In genomic region chr2:26011990-26012856, GRCh38 we compare ENCODE assay signal across 8 cellular contexts. TPM values are rescaled to one million over a fixed set of nuclear protein-coding genes. Genes with fewer than 3 reads are reported as not detected.
DNase-seq lines count a peak whose midpoint lies in the region; ATAC-seq, FAIRE-seq and TF ChIP-seq lines count a peak whose summit lies in the region.

No MANE protein-coding gene starts in this region.

- H3K79me2 ChIP-seq in H1 (ENCODE audit: control insufficient read depth in 1 of 2, insufficient read depth in 2 of 2, low read length in 2 of 2) (no peaks in the 10 kb centered on the region), neural progenitor cell (ENCODE audit: low read depth) (no peaks in the 10 kb centered on the region)

- FAIRE-seq in H1 (lab: Jason Lieb, UNC) = no peak

- H3K23ac ChIP-seq in H1 (ENCODE audit: insufficient read length) = no peak overlapping the region

- H3K27ac ChIP-seq in H1 (ENCODE audit: low read depth, low read length) (no peak overlapping the region; the same call in 1 of the 2 replicates), neural progenitor cell (peak overlapping the region; percentile 75)
- H3K27ac ChIP-seq in CD4-positive, alpha-beta T cell (ENCODE audit: low read depth, low read length) = no peak overlapping the region

- no peak overlapping the region for H2BK20ac ChIP-seq in H1 (ENCODE audit: low read length)

- H3K4ac ChIP-seq in H1 (replicated peaks; ENCODE audit: insufficient read length, low read depth, low read length) = no peak overlapping the region

- no peak overlapping the region for H2BK15ac ChIP-seq in H1 (ENCODE audit: low read length)

- no peak overlapping the region for H4K8ac ChIP-seq in H1 (ENCODE audit: extremely low read depth, insufficient read depth, low read length)

- H4K5ac ChIP-seq in H1 (ENCODE audit: insufficient read length, low read depth, low read length) = no peak overlapping the region

- peak overlapping the region; percentile 72 for H3K27ac Mint-ChIP-seq in neural progenitor cell
- H3K27ac Mint-ChIP-seq in CD4-positive, alpha-beta T cell = no peak overlapping the region

- no peaks in the 10 kb centered on the region for H3K79me1 ChIP-seq in H1 (ENCODE audit: low read depth, low read length)

- H2AFZ ChIP-seq in H1 (ENCODE audit: low read length) (peak overlapping the region; percentile 91), neural progenitor cell (replicated peaks) (no peak overlapping the region)

- CTCF ChIA-PET in H1 (lab: Charles Lee; ENCODE audit: partially characterized antibody) = interaction anchor here (0.7 to 1.4 kb wide), 5 partner anchors 8 to 159 kb away, joined by 3 to 8 read pairs (median 3); no protein-coding TSS in a partner anchor
- CTCF ChIA-PET in CD4-positive, alpha-beta T cell (lab: Charles Lee) = no interaction called here

- H2BK120ac ChIP-seq in H1 (replicated peaks; ENCODE audit: low read depth, low read length) = no peak overlapping the region

- H3K36me3 Mint-ChIP-seq in neural progenitor cell = no peaks in the 10 kb centered on the region
- no peaks in the 10 kb centered on the region for H3K36me3 Mint-ChIP-seq in CD4-positive, alpha-beta T cell (ENCODE audit: low read depth)

- no peak for ATAC-seq in HG02642 (IDR thresholded peaks at IDR 0.05; ENCODE audit: poor library complexity, unreplicated experiment)
- ATAC-seq in CD4-positive, alpha-beta T cell (ENCODE audit: poor library complexity) = no peak
- ATAC-seq in GM18517 (IDR thresholded peaks at IDR 0.05; ENCODE audit: unreplicated experiment) = no peak

- no peak for TF ChIP-seq POLR2A in H1 (IDR thresholded peaks at IDR 0.05; ENCODE audit: control extremely low read depth in 1 of 2, low read depth in 2 of 2, low read length in 2 of 2)

- no peak overlapping the region for H2AK5ac ChIP-seq in H1 (ENCODE audit: low read depth, low read length)

- H3K4me3 ChIP-seq in H1 (ENCODE audit: extremely low read depth in 1 of 4, insufficient read depth in 2 of 4, low read depth in 3 of 4, low read length in 4 of 4) (no peak overlapping the region), neural progenitor cell (peak overlapping the region; percentile 22)

- peak overlapping the region in 1 of 2 experiments; percentile 10; a peak in 2 of 4 replicates for H3K4me2 ChIP-seq in H1 (ENCODE audit: insufficient read depth in 1 of 2, low read depth in 2 of 2, low read length in 2 of 2)
- H3K4me2 ChIP-seq in neural progenitor cell = peak overlapping the region; percentile 65

- H3F3A ChIP-seq in neural progenitor cell (ENCODE audit: low read depth) = peaks cover 24% of the 10 kb centered on the region

- H3K9me3 Mint-ChIP-seq in neural progenitor cell = peaks cover 4% of the 10 kb centered on the region
- H3K9me3 Mint-ChIP-seq in CD4-positive, alpha-beta T cell = no peaks in the 10 kb centered on the region

- H2BK12ac ChIP-seq in H1 (ENCODE audit: low read depth, low read length) = peak overlapping the region; percentile 62; the same call in 1 of the 2 replicates

- H3K9ac ChIP-seq in H1 (replicated peaks in 1 of 4; ENCODE audit: extremely low read depth in 1 of 4, low read depth in 3 of 4, low read length in 3 of 4) (no peak overlapping the region; a peak in 1 of 7 replicates), neural progenitor cell (no peak overlapping the region)

- H3K27me3 ChIP-seq in H1 (replicated peaks in 1 of 4; ENCODE audit: control insufficient read depth in 3 of 4, extremely low read depth in 1 of 4, insufficient read depth in 3 of 4, low read length in 3 of 4) = no peaks in the 10 kb centered on the region
- H3K27me3 ChIP-seq in neural progenitor cell = no peaks in the 10 kb centered on the region
- H3K27me3 ChIP-seq in CD4-positive, alpha-beta T cell (ENCODE audit: control insufficient read depth, insufficient read depth, low read length) = no peaks in the 10 kb centered on the region

- H3K4me1 ChIP-seq in H1 (replicated peaks in 1 of 4; ENCODE audit: control insufficient read depth in 3 of 4, insufficient read depth in 4 of 4, low read length in 3 of 4) (peaks cover 3 to 8% (median 4%) of the 10 kb centered on the region in 4 experiments; a peak in 4 of 7 replicates), neural progenitor cell (peaks cover 20% of the 10 kb centered on the region)

- H3K27me3 Mint-ChIP-seq in neural progenitor cell (ENCODE audit: insufficient read depth, low read depth) = peaks cover 2% of the 10 kb centered on the region
- H3K27me3 Mint-ChIP-seq in CD4-positive, alpha-beta T cell = no peaks in the 10 kb centered on the region

- peak; percentile 96 for DNase-seq in DMS53 (lab: John Stamatoyannopoulos, UW)
- DNase-seq in NCI-H524 (lab: John Stamatoyannopoulos, UW) = peak; percentile 80 to 95
- DNase-seq in H1 (ENCODE audit: low read depth in 1 of 2, low spot score in 2 of 2) = no peak
- peak; percentile 91 for DNase-seq in neural progenitor cell (ENCODE audit: low spot score)
- DNase-seq in CD4-positive, alpha-beta T cell = no peak
- no peak for DNase-seq in GM03348 (ENCODE audit: low spot score)

- TF ChIP-seq CTCF in H1 (IDR thresholded peaks at IDR 0.05; ENCODE audit: control extremely low read depth in 1 of 3, insufficient read depth in 1 of 3, low read depth in 1 of 3, low read length in 3 of 3) (no peak), neural progenitor cell (IDR thresholded peaks at IDR 0.05) (no peak)
- TF ChIP-seq CTCF in CD4-positive, alpha-beta T cell (IDR thresholded peaks at IDR 0.05) = no peak

- 75% methylated on average over 14 of the region's 14 CpGs; no CpG with 5 or more reads in 1 of the 2 experiments for WGBS in H1 (ENCODE audit: extremely low coverage in 1 of 2, insufficient coverage in 1 of 2, insufficient read length in 1 of 2, insufficient replicate concordance in 2 of 2, low coverage in 1 of 2, low lambda C conversion rate in 2 of 2, missing lambda C conversion rate in 1 of 2), 2 experiments

- H2BK5ac ChIP-seq in H1 (ENCODE audit: low read depth, low read length) = 0 out of 2 replicates have a peak overlapping the region, but pooled peaks have one; percentile 32

- TF ChIP-seq EP300 in H1 (IDR thresholded peaks at IDR 0.05; ENCODE audit: borderline replicate concordance in 1 of 2, low read depth in 2 of 2, low read length in 2 of 2) = no peak

- TF ChIP-seq RAD21 in H1 (IDR thresholded peaks at IDR 0.05 in 1 of 2, conservative IDR thresholded peaks at IDR 0.05 in 1 of 2; ENCODE audit: low read depth in 2 of 2, low read length in 2 of 2) = no peak

- H3K4me3 Mint-ChIP-seq in neural progenitor cell = peak overlapping the region; percentile 4
- no peak overlapping the region for H3K4me3 Mint-ChIP-seq in CD4-positive, alpha-beta T cell

- H3K14ac ChIP-seq in H1 (ENCODE audit: insufficient read length) = no peak overlapping the region

- H3K4me1 Mint-ChIP-seq in neural progenitor cell = peaks cover 21% of the 10 kb centered on the region
- H3K4me1 Mint-ChIP-seq in CD4-positive, alpha-beta T cell (ENCODE audit: low read depth) = no peaks in the 10 kb centered on the region

- H4K20me1 ChIP-seq in H1 (replicated peaks in 1 of 2; ENCODE audit: control insufficient read depth in 1 of 2, insufficient read depth in 2 of 2, low read length in 2 of 2) (no peaks in the 10 kb centered on the region), neural progenitor cell (ENCODE audit: low read depth) (peaks cover 7% of the 10 kb centered on the region)

- peak overlapping the region; percentile 71 for H3K18ac ChIP-seq in H1 (ENCODE audit: extremely low read depth, low read length)

- H3K9me3 ChIP-seq in H1 (ENCODE audit: insufficient read depth in 2 of 2, low read depth in 1 of 2, low read length in 1 of 2) (no peaks in the 10 kb centered on the region), neural progenitor cell (ENCODE audit: low read depth) (no peaks in the 10 kb centered on the region)
- H3K9me3 ChIP-seq in CD4-positive, alpha-beta T cell (ENCODE audit: control insufficient read depth, low read length) = no peaks in the 10 kb centered on the region

- no peak overlapping the region for H4K91ac ChIP-seq in H1 (replicated peaks; ENCODE audit: insufficient read length, low read length)

- no peak overlapping the region for H3K56ac ChIP-seq in H1 (replicated peaks; ENCODE audit: insufficient read length, low read depth, low read length)

- H3K23me2 ChIP-seq in H1 (ENCODE audit: low read depth, low read length) = no peaks in the 10 kb centered on the region; the same call in 1 of the 2 replicates

- H3K36me3 ChIP-seq in H1 (ENCODE audit: control insufficient read depth in 2 of 4, insufficient read depth in 4 of 4, low read length in 3 of 4) (no peaks in the 10 kb centered on the region), neural progenitor cell (no peaks in the 10 kb centered on the region)

- POLR2A ChIA-PET in H1 (lab: Charles Lee; ENCODE audit: partially characterized antibody) = interaction anchor here (1.0 to 3.7 kb wide), 4 partner anchors 20 to 194 kb away, joined by 3 to 16 read pairs (median 3); partner anchors contain the start of gene RAB10
- POLR2A ChIA-PET in CD4-positive, alpha-beta T cell (lab: Charles Lee) = no interaction called here

- intact Hi-C loops in CD4-positive, alpha-beta T cell (cut with DNase I, micrococcal nuclease) = no loop called here

TF ChIP-seq in H1, 55 proteins besides CTCF, POLR2A, EP300 and RAD21 (continues in another document):
- TF ChIP-seq SUZ12 (IDR thresholded peaks at IDR 0.05; ENCODE audit: low read length) = no peak

RNA-seq across cellular contexts. Expression of gene RAB10, which starts 21.7 kb away (rescaled TPM):
- 127 and 136 TPM in 2 replicates for total RNA-seq in H1 (2021; fragmentation: NEBNext Ultra II Directional; extraction: Animal tissue kit (Norgen Biotek cat#: 25700))
- polyA plus RNA-seq in H1 (2011; rRNA removed) = 42.6 and 54.0 TPM in 2 replicates
- 89.1 TPM for polyA plus RNA-seq in H1 (2011; cell fraction: cytosol; rRNA removed)
- 33.3 TPM for polyA plus RNA-seq in H1 (2011; cell fraction: nucleus; rRNA removed)
- polyA plus RNA-seq in H1 (2012, experiment 1 of 2) = 86.7 to 134 TPM (median 95.2 TPM) in 4 replicates
- polyA plus RNA-seq in H1 (2012, experiment 2 of 2) = 36.5 TPM
- 78.4 TPM for polyA plus RNA-seq in H1 (2013, experiment 1 of 2)
- polyA plus RNA-seq in H1 (2013, experiment 2 of 2) = 84.4 TPM
- polyA minus RNA-seq in H1 (2011; rRNA and poly(A)+ RNA removed) = 40.8 and 48.4 TPM in 2 replicates
- polyA minus RNA-seq in H1 (2011; cell fraction: cytosol; rRNA and poly(A)+ RNA removed) = 67.7 TPM
- polyA minus RNA-seq in H1 (2011; cell fraction: nucleus; rRNA and poly(A)+ RNA removed) = 47.1 TPM
- total RNA-seq in neural progenitor cell (ENCODE audit: low replicate concordance) = 123 and 238 TPM in 2 replicates
- 10 to 100 TPM; 13.5 to 13.8 TPM for total RNA-seq in CD4-positive, alpha-beta T cell

RNA-seq across cellular contexts. Expression of gene KIF3C, which starts 29.9 kb away (rescaled TPM):
- total RNA-seq in H1 (2021; fragmentation: NEBNext Ultra II Directional; extraction: Animal tissue kit (Norgen Biotek cat#: 25700)) = 58.1 and 58.8 TPM in 2 replicates
- polyA plus RNA-seq in H1 (2011; rRNA removed) = 13.4 and 19.8 TPM in 2 replicates
- polyA plus RNA-seq in H1 (2011; cell fraction: cytosol; rRNA removed) = 15.9 TPM
- 15.7 TPM for polyA plus RNA-seq in H1 (2011; cell fraction: nucleus; rRNA removed)
- polyA plus RNA-seq in H1 (2012, experiment 1 of 2) = 31.8 to 45.5 TPM (median 37.5 TPM) in 4 replicates
- 41.8 TPM for polyA plus RNA-seq in H1 (2012, experiment 2 of 2)
- 26.2 TPM for polyA plus RNA-seq in H1 (2013, experiment 1 of 2)
- 26.2 TPM for polyA plus RNA-seq in H1 (2013, experiment 2 of 2)
- 22.5 and 25.9 TPM in 2 replicates for polyA minus RNA-seq in H1 (2011; rRNA and poly(A)+ RNA removed)
- polyA minus RNA-seq in H1 (2011; cell fraction: cytosol; rRNA and poly(A)+ RNA removed) = 36.0 TPM
- polyA minus RNA-seq in H1 (2011; cell fraction: nucleus; rRNA and poly(A)+ RNA removed) = 20.8 TPM
- total RNA-seq in neural progenitor cell (ENCODE audit: low replicate concordance) = 13.2 and 25.9 TPM in 2 replicates
- total RNA-seq in CD4-positive, alpha-beta T cell = 1 to 10 TPM; 1.8 to 3.4 TPM

Comparison
In these comparisons a context has a peak if more than half of its experiments do, and no peak if none do; other contexts are left out.
1. DNase-seq: peak in DMS53 (single experiment), NCI-H524 (2 of 2) and neural progenitor cell (single experiment); none in H1 (0 of 2), CD4-positive, alpha-beta T cell (0 of 10) and GM03348 (single experiment).